In genomic region chr5:168390491-168390890, GRCh38 we compare ENCODE assay signal across 18 cellular contexts.
"Had no signal": no experiment of that assay in that cellular context is flagged by ENCODE, and none has a peak within 500 bp of the region (broad histone marks: within the 10 kb centered on the region; RNA-seq: fewer than 3 reads in every experiment).

No MANE protein-coding gene starts in this region.

- H3K27ac ChIP-seq: left lung, right atrium auricular region, upper lobe of right lung had no signal

- H3K4me1 Mint-ChIP-seq: activated CD4-positive, alpha-beta T cell treated with anti-CD3 and anti-CD28 coated beads, Interleukin-2, amount 10 ng/mL, durations not matched to agents 24 days and 14 days; activated naive CD8-positive, alpha-beta T cell treated with anti-CD3 and anti-CD28 coated beads for 36 hours; naive thymus-derived CD8-positive, alpha-beta T cell; stimulated activated naive CD8-positive, alpha-beta T cell treated with anti-CD3 and anti-CD28 coated beads, Interleukin-15, amount 100 ng/mL, for 72 hours had no signal

- ATAC-seq: activated CD8-positive, alpha-beta T cell treated with anti-CD3 and anti-CD28 coated beads, Interleukin-2, amount 10 ng/mL, durations not matched to agents 7 days and 5 days; body of pancreas; effector memory CD8-positive, alpha-beta T cell; left lung; mucosa of descending colon; naive thymus-derived CD8-positive, alpha-beta T cell; stimulated activated naive CD8-positive, alpha-beta T cell treated with anti-CD3 and anti-CD28 coated beads, Interleukin-15, amount 100 ng/mL, for 72 hours; upper lobe of right lung had no signal

- H3K27ac Mint-ChIP-seq: activated CD4-positive, alpha-beta T cell treated with anti-CD3 and anti-CD28 coated beads, Interleukin-2, amount 10 ng/mL, durations not matched to agents 24 days and 14 days; activated CD8-positive, alpha-beta T cell treated with anti-CD3 and anti-CD28 coated beads, Interleukin-2, amount 10 ng/mL, durations not matched to agents 7 days and 5 days; activated naive CD8-positive, alpha-beta T cell treated with anti-CD3 and anti-CD28 coated beads for 36 hours; dendritic cell treated with granulocyte-macrophage colony-stimulating factor and Interleukin-4, amounts not matched to agents 40 ng/mL and 50 ng/mL, for 4 days; effector memory CD8-positive, alpha-beta T cell; naive thymus-derived CD8-positive, alpha-beta T cell; stimulated activated naive CD8-positive, alpha-beta T cell treated with anti-CD3 and anti-CD28 coated beads, Interleukin-15, amount 100 ng/mL, for 72 hours; T-helper 2 cell treated with Interferon-gamma antibody and Interleukin-4, amounts not matched to agents 5 μg/mL and 100 μg/mL, for 36 hours had no signal

- DNase-seq: activated CD4-positive, alpha-beta T cell treated with anti-CD3 and anti-CD28 coated beads, Interleukin-2, amount 10 ng/mL, durations not matched to agents 24 days and 14 days; activated CD4-positive, CD25-positive, alpha-beta regulatory T cell; activated CD8-positive, alpha-beta T cell treated with anti-CD3 and anti-CD28 coated beads, Interleukin-2, amount 10 ng/mL, durations not matched to agents 7 days and 5 days; activated naive CD8-positive, alpha-beta T cell treated with anti-CD3 and anti-CD28 coated beads for 36 hours; amygdala; cerebellar nuclear complex; effector memory CD8-positive, alpha-beta T cell; left lung; mucosa of descending colon; naive thymus-derived CD8-positive, alpha-beta T cell; posterior cingulate gyrus; stimulated activated naive CD8-positive, alpha-beta T cell treated with anti-CD3 and anti-CD28 coated beads, Interleukin-15, amount 100 ng/mL, for 72 hours; SW 1271; upper lobe of right lung had no signal

- H3K27me3 Mint-ChIP-seq: dendritic cell treated with granulocyte-macrophage colony-stimulating factor and Interleukin-4, amounts not matched to agents 40 ng/mL and 50 ng/mL, for 4 days had no signal

- H3K36me3 Mint-ChIP-seq: activated naive CD8-positive, alpha-beta T cell treated with anti-CD3 and anti-CD28 coated beads for 36 hours had no signal

- H3K4me3 Mint-ChIP-seq: activated CD4-positive, alpha-beta T cell treated with anti-CD3 and anti-CD28 coated beads, Interleukin-2, amount 10 ng/mL, durations not matched to agents 24 days and 14 days; activated CD8-positive, alpha-beta T cell treated with anti-CD3 and anti-CD28 coated beads, Interleukin-2, amount 10 ng/mL, durations not matched to agents 7 days and 5 days; activated naive CD8-positive, alpha-beta T cell treated with anti-CD3 and anti-CD28 coated beads for 36 hours; dendritic cell treated with granulocyte-macrophage colony-stimulating factor and Interleukin-4, amounts not matched to agents 40 ng/mL and 50 ng/mL, for 4 days; effector memory CD8-positive, alpha-beta T cell; naive thymus-derived CD8-positive, alpha-beta T cell; stimulated activated naive CD8-positive, alpha-beta T cell treated with anti-CD3 and anti-CD28 coated beads, Interleukin-15, amount 100 ng/mL, for 72 hours; T-helper 2 cell treated with Interferon-gamma antibody and Interleukin-4, amounts not matched to agents 5 μg/mL and 100 μg/mL, for 36 hours had no signal
